ENCODE assay signal across 8 cellular contexts in the genomic region with DNA sequence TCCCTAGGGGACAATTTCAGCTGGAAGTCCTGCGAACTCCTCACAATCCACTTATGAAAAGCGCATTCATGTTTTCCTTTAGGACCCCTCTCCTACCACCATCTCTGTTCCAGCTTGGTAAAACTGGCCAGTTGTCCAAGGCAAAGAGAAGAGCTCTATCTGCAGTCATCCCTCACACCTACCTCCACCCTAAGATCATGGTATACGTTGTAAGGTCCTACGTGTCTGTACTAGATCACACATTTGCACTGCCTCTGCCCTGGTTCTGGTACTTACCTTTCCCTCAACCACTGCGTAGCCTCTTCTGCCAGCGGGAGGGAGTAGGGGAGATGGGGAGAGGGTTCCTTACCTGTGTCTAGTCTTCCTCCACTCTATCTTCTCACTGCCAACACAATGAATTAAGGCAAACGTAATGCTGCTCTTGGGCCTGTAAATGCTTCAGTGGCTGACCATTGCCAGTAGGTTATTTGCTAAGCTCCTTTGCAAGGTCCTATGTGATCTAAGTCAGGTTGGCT. TPM values are rescaled to one million over a fixed set of nuclear protein-coding genes. Genes with fewer than 3 reads are reported as not detected.
DNase-seq lines count a peak whose midpoint lies in the region; ATAC-seq and TF ChIP-seq lines count a peak whose summit lies in the region.

No MANE protein-coding gene starts in this region.

- H3K36me3 ChIP-seq in colonic mucosa (no peaks in the 10 kb centered on the region), mucosa of rectum (ENCODE audit: control insufficient read depth in 2 of 2, insufficient read depth in 2 of 2, low read length in 2 of 2) (peaks cover 0 to 3% of the 10 kb centered on the region in 2 donors)

- H3K9me3 ChIP-seq in colonic mucosa (no peaks in the 10 kb centered on the region), mucosa of rectum (ENCODE audit: control insufficient read depth in 2 of 2, low read length in 2 of 2) (no peaks in the 10 kb centered on the region)

- H3K27me3 ChIP-seq in colonic mucosa (no peaks in the 10 kb centered on the region), mucosa of rectum (ENCODE audit: control insufficient read depth in 2 of 2, insufficient read depth in 2 of 2, low read length in 2 of 2) (no peaks in the 10 kb centered on the region)

- H3K27ac ChIP-seq in colonic mucosa: peak overlapping the region; percentile 81
- H3K27ac ChIP-seq in mucosa of rectum (ENCODE audit: low read depth in 2 of 2, low read length in 2 of 2): peak overlapping the region; percentile 94

- ATAC-seq in GM19467 (IDR thresholded peaks at IDR 0.05; ENCODE audit: unreplicated experiment): no peak

- intact Hi-C loops in colonic mucosa (cut with DNase I): no loop called here

- H3K9ac ChIP-seq in colonic mucosa (ENCODE audit: low read depth in 2 of 2, low read length in 2 of 2) (peak overlapping the region; percentile 75 to 94), mucosa of rectum (ENCODE audit: low read depth in 1 of 2, low read length in 2 of 2) (peak overlapping the region; percentile 85 to 98)

- DNase-seq in D341Med (ENCODE audit: low spot score): peak; percentile 29
- DNase-seq in NCI-H2227 (lab: John Stamatoyannopoulos, UW; ENCODE audit: unreplicated experiment): peak; percentile 27
- DNase-seq in colonic mucosa: no peak
- DNase-seq in NCI-H1436 (lab: John Stamatoyannopoulos, UW): no peak
- no peak for DNase-seq in activated gamma-delta T cell treated with Interleukin-2 at 50 U/mL for 16 hours
- DNase-seq in GM19240 (ENCODE audit: insufficient read length, low spot score): no peak

- peaks cover 10% of the 10 kb centered on the region for H3K4me1 ChIP-seq in colonic mucosa
- peaks cover 8 to 11% of the 10 kb centered on the region in 2 donors for H3K4me1 ChIP-seq in mucosa of rectum (ENCODE audit: control insufficient read depth in 2 of 2, insufficient read depth in 2 of 2, low read length in 2 of 2)

- no peak for TF ChIP-seq CTCF in colonic mucosa (IDR thresholded peaks at IDR 0.05)

- H3K4me3 ChIP-seq in colonic mucosa: peak overlapping the region; percentile 99
- H3K4me3 ChIP-seq in mucosa of rectum (ENCODE audit: low read length in 2 of 2): peak overlapping the region; percentile 79 to 81

RNA-seq across cellular contexts. Expression of gene NUP133, which starts 0.7 kb away (rescaled TPM):
- total RNA-seq in colonic mucosa: 10 to 100 TPM; 25.9 to 37.8 TPM

RNA-seq across cellular contexts. Expression of gene ABCB10, which starts 49.6 kb away (rescaled TPM):
- 10 to 100 TPM; 22.3 to 24.7 TPM for total RNA-seq in colonic mucosa

Comparison
In these comparisons a context has a peak if more than half of its experiments do, and no peak if none do; other contexts are left out.
1. DNase-seq: peak in D341Med (single experiment) and NCI-H2227 (single experiment); none in colonic mucosa (single experiment), NCI-H1436 (single experiment), activated gamma-delta T cell treated with Interleukin-2 at 50 U/mL for 16 hours (single experiment) and GM19240 (single experiment).